ENCODE assay signal across 8 cellular contexts in genomic region chr20:35699127-35699913, GRCh38. TPM values are rescaled to one million over a fixed set of nuclear protein-coding genes. Genes with fewer than 3 reads are reported as not detected.
DNase-seq lines count a peak whose midpoint lies in the region; ATAC-seq and TF ChIP-seq lines count a peak whose summit lies in the region.

NFS1 (minus strand) TSS chr20:35699352; CDS start chr20:35699288, 64 bp downstream.
ROMO1 (plus strand) TSS chr20:35699405; CDS start chr20:35699633, 228 bp downstream.

- H3K27me3 Mint-ChIP-seq in progenitor cell of endocrine pancreas: no peaks in the 10 kb centered on the region

- peak; percentile 44 for DNase-seq in GM12864 (ENCODE audit: low read depth)
- peak; percentile 77 for DNase-seq in NCI-H128 (lab: John Stamatoyannopoulos, UW; ENCODE audit: unreplicated experiment)
- DNase-seq in amniotic epithelial cell (ENCODE audit: low read depth): peak; percentile 74
- DNase-seq in left cardiac atrium: peak; percentile 91
- peak; percentile 80 for DNase-seq in progenitor cell of endocrine pancreas (ENCODE audit: low spot score, unreplicated experiment)
- peak; percentile 93 for DNase-seq in upper lobe of right lung

- peaks cover 53% of the 10 kb centered on the region for H3K36me3 ChIP-seq in upper lobe of right lung

- H3K27ac Mint-ChIP-seq in progenitor cell of endocrine pancreas: peak within 1 kb of the TSS; percentile 98

- H3K4me3 Mint-ChIP-seq in progenitor cell of endocrine pancreas (ENCODE audit: low read depth): peak within 1 kb of the TSS; percentile 90

- H3K9me3 ChIP-seq in upper lobe of right lung: no peaks in the 10 kb centered on the region

- H3K4me3 ChIP-seq in GM12864 (ENCODE audit: low read depth, low read length): peak within 1 kb of the TSS; percentile 71
- peak within 1 kb of the TSS; percentile 69 for H3K4me3 ChIP-seq in upper lobe of right lung

- H3K9me3 Mint-ChIP-seq in progenitor cell of endocrine pancreas (ENCODE audit: low read depth): no peaks in the 10 kb centered on the region

- peaks cover 17% of the 10 kb centered on the region for H3K4me1 ChIP-seq in upper lobe of right lung

- H3K36me3 Mint-ChIP-seq in progenitor cell of endocrine pancreas (ENCODE audit: insufficient read depth): peaks cover 9% of the 10 kb centered on the region

- TF ChIP-seq CTCF in GM12864 (IDR thresholded peaks at IDR 0.05; ENCODE audit: low read depth, low read length, missing control alignments) (peak; percentile 7), progenitor cell of endocrine pancreas (IDR thresholded peaks at IDR 0.05; ENCODE audit: unreplicated experiment) (peak; percentile 50), upper lobe of right lung (IDR thresholded peaks at IDR 0.05) (peak; percentile 31)

- no peaks in the 10 kb centered on the region for H3K27me3 ChIP-seq in upper lobe of right lung

- peaks cover 28% of the 10 kb centered on the region for H3K4me1 Mint-ChIP-seq in progenitor cell of endocrine pancreas (ENCODE audit: low read depth)

- intact Hi-C loops in T-helper 1 cell treated with Interleukin-12 subunit alpha and Interleukin-12 subunit beta and Interleukin-4 antibody, amounts not matched to agents 30 ng/mL and 1 ng/mL, for 36 hours (cut with micrococcal nuclease): loop anchor here (1.0 to 2.0 kb wide), 10 partner anchors 35 to 255 kb away; partner anchors contain the start of genes CEP250, CPNE1, RBM12 and RBM39
- intact Hi-C loops in left cardiac atrium (cut with DNase I) (no loop called here), upper lobe of right lung (cut with DNase I) (no loop called here)

- H3K27ac ChIP-seq in upper lobe of right lung: peak within 1 kb of the TSS; percentile 87

- ATAC-seq in HG02678 (IDR thresholded peaks at IDR 0.05; ENCODE audit: unreplicated experiment) (peak; percentile 78), left cardiac atrium (peak; percentile 94 to 97), upper lobe of right lung (peak; percentile 97)

RNA-seq across cellular contexts. Expression of gene NFS1, which starts in this region (rescaled TPM):
- total RNA-seq in T-helper 1 cell treated with Interleukin-12 subunit alpha and Interleukin-12 subunit beta and Interleukin-4 antibody, amounts not matched to agents 30 ng/mL and 1 ng/mL, for 36 hours: 25.0 and 27.6 TPM in 2 replicates
- 10 to 100 TPM; 33.6 to 36.8 TPM for total RNA-seq in left cardiac atrium
- total RNA-seq in progenitor cell of endocrine pancreas: 13.7 and 16.8 TPM in 2 replicates
- 19.5 TPM for total RNA-seq in upper lobe of right lung

RNA-seq across cellular contexts. Expression of gene ROMO1, which starts in this region (rescaled TPM):
- 86.0 and 91.8 TPM in 2 replicates for total RNA-seq in T-helper 1 cell treated with Interleukin-12 subunit alpha and Interleukin-12 subunit beta and Interleukin-4 antibody, amounts not matched to agents 30 ng/mL and 1 ng/mL, for 36 hours
- total RNA-seq in left cardiac atrium: 100 to 1,000 TPM; 172 to 184 TPM
- 129 and 140 TPM in 2 replicates for total RNA-seq in progenitor cell of endocrine pancreas
- total RNA-seq in upper lobe of right lung: 77.9 TPM

Comparison
In these comparisons a context has a peak if more than half of its experiments do, and no peak if none do; other contexts are left out.
1. Peak in every context shown above with its lines: DNase-seq, ATAC-seq, H3K4me3 ChIP-seq and H3K27ac ChIP-seq.